11 cellular contexts compared by ENCODE assay signal in the genomic region with DNA sequence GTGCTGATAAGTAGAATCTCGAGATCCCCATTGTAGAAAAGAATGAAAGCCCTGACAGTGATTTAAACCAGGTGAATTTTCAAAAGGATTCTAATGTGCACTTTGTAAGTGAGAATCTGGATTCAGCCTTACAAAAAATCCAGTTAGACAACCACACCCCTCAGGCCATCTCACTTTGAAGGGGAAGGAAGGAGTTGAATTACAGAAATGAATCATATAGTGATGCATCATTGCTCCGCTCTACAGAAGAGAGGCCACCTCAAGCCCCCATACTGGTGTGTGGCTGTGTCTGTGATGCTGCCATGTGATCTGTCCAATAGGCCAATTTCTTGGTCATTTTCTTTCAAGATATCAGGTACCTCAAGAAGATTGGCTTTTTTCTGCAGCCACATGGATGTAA.
DNase-seq lines count a peak whose midpoint lies in the region; ATAC-seq and FAIRE-seq lines count a peak whose summit lies in the region.
"Had no signal": no experiment of that assay in that cellular context is flagged by ENCODE, and none has a peak within 500 bp of the region (broad histone marks: within the 10 kb centered on the region; RNA-seq: fewer than 3 reads in every experiment).

No MANE protein-coding gene starts in this region.

- peaks cover 6% of the 10 kb centered on the region for H3K4me1 Mint-ChIP-seq in activated T-helper 17 cell treated with anti-CD3 and anti-CD28 coated beads, Interleukin-2, amount 50 U/mL, for 72 hours
- H3K4me1 Mint-ChIP-seq: central memory CD8-positive, alpha-beta T cell; H9 had no signal

- H3K9me3 Mint-ChIP-seq in activated T-helper 17 cell treated with anti-CD3 and anti-CD28 coated beads, Interleukin-2, amount 50 U/mL, for 72 hours = no peaks in the 10 kb centered on the region
- H3K9me3 Mint-ChIP-seq: central memory CD8-positive, alpha-beta T cell; H9 had no signal

- DNase-seq in NOMO-1 treated with DMSO at 0.1 percent for 48 hours (lab: John Stamatoyannopoulos, UW; ENCODE audit: unreplicated experiment) = peak; percentile 12
- no peak for DNase-seq in NOMO-1 treated with dmso at 0.1 percent for 144 hours (lab: John Stamatoyannopoulos, UW; ENCODE audit: unreplicated experiment)
- peak; percentile 34 for DNase-seq in skeletal muscle cell (ENCODE audit: low read depth)
- no peak for DNase-seq in frontal cortex (ENCODE audit: low spot score in 2 of 2)
- DNase-seq: activated CD4-positive, alpha-beta T cell treated with anti-CD3 and anti-CD28 coated beads for 4 hours; H9 had no signal

- no peaks in the 10 kb centered on the region for H3K36me3 Mint-ChIP-seq in activated T-helper 17 cell treated with anti-CD3 and anti-CD28 coated beads, Interleukin-2, amount 50 U/mL, for 72 hours (ENCODE audit: low read depth)

- no peak overlapping the region for H3K4me3 ChIP-seq in skeletal muscle cell (ENCODE audit: low read depth, low read length)

- H3K4me3 Mint-ChIP-seq in activated T-helper 17 cell treated with anti-CD3 and anti-CD28 coated beads, Interleukin-2, amount 50 U/mL, for 72 hours = no peak overlapping the region
- H3K4me3 Mint-ChIP-seq: central memory CD8-positive, alpha-beta T cell; H9 had no signal

- no peak overlapping the region for H3K27ac Mint-ChIP-seq in activated T-helper 17 cell treated with anti-CD3 and anti-CD28 coated beads, Interleukin-2, amount 50 U/mL, for 72 hours
- H3K27ac Mint-ChIP-seq: H9 had no signal

- no peak for FAIRE-seq in frontal cortex (lab: Jason Lieb, UNC)

- peaks cover 10% of the 10 kb centered on the region for H3K27me3 Mint-ChIP-seq in activated T-helper 17 cell treated with anti-CD3 and anti-CD28 coated beads, Interleukin-2, amount 50 U/mL, for 72 hours

- peak; percentile 64 for ATAC-seq in HG03442 (IDR thresholded peaks at IDR 0.05; ENCODE audit: unreplicated experiment)
- peak; percentile 75 for ATAC-seq in activated T-helper 17 cell treated with anti-CD3 and anti-CD28 coated beads, Interleukin-2, amount 50 U/mL, for 72 hours (replicated peaks)
- no peak for ATAC-seq in GM21737 (IDR thresholded peaks at IDR 0.05; ENCODE audit: unreplicated experiment)
- ATAC-seq in GM21576 (IDR thresholded peaks at IDR 0.05; ENCODE audit: unreplicated experiment) = no peak

Comparison
In these comparisons a context has a peak if more than half of its experiments do, and no peak if none do; other contexts are left out.
1. DNase-seq: peak in NOMO-1 treated with DMSO at 0.1 percent for 48 hours (single experiment) and skeletal muscle cell (single experiment); none in NOMO-1 treated with dmso at 0.1 percent for 144 hours (single experiment) and frontal cortex (0 of 2).
2. ATAC-seq: peak in HG03442 (single experiment) and activated T-helper 17 cell treated with anti-CD3 and anti-CD28 coated beads, Interleukin-2, amount 50 U/mL, for 72 hours (single experiment); none in GM21737 (single experiment) and GM21576 (single experiment).